11 cellular contexts compared by ENCODE assay signal in the genomic region with DNA sequence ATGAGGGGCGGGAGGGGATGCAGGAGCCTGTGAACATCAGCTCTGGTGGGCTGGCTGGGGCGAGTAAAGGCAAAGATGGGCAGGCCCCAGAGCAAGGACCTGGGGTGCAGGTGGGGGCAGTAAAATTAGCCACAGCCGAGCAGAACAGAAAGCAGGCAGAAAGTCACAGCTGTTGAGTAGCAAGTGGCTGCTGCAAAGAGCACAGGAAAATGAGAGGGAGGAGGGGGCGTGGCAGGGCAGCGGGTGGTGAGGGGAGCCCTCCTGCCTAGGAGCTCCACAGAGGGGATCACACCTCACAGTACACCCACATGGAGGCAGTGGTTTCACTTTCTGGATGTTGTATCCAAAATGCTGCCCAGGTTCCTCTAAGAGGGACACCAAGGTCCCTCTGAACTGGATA.
DNase-seq lines count a peak whose midpoint lies in the region; ATAC-seq and TF ChIP-seq lines count a peak whose summit lies in the region.
"Had no signal": no experiment of that assay in that cellular context is flagged by ENCODE, and none has a peak within 500 bp of the region (broad histone marks: within the 10 kb centered on the region; RNA-seq: fewer than 3 reads in every experiment).

No MANE protein-coding gene starts in this region.

- ATAC-seq in GM18909 (IDR thresholded peaks at IDR 0.05; ENCODE audit: poor library complexity, unreplicated experiment) (peak; percentile 77), GM21576 (IDR thresholded peaks at IDR 0.05; ENCODE audit: unreplicated experiment) (peak; percentile 67), HG03565 (IDR thresholded peaks at IDR 0.05; ENCODE audit: unreplicated experiment) (no peak)
- ATAC-seq: psoas muscle had no signal

- H3K4me2 ChIP-seq in Loucy (ENCODE audit: low read depth, low read length, poor library complexity, severe bottlenecking) (peak overlapping the region; percentile 45), neuronal stem cell (ENCODE audit: insufficient read depth, low read length, poor library complexity, severe bottlenecking) (no peak overlapping the region)

- H3K36me3 ChIP-seq in Loucy (ENCODE audit: insufficient read depth, low read length) (no peaks in the 10 kb centered on the region), neuronal stem cell (replicated peaks in 1 of 2; ENCODE audit: control insufficient read depth in 2 of 2, insufficient read depth in 2 of 2, low read length in 2 of 2) (no peaks in the 10 kb centered on the region)

- H2BK15ac ChIP-seq in neuronal stem cell (ENCODE audit: low read length) = no peak overlapping the region

- H3K79me2 ChIP-seq in Loucy (ENCODE audit: insufficient read depth, low read length) = no peaks in the 10 kb centered on the region

- H3K18ac ChIP-seq in neuronal stem cell (ENCODE audit: low read length) = peak overlapping the region; percentile 40

- H2BK12ac ChIP-seq in neuronal stem cell (ENCODE audit: low read length) = no peak overlapping the region

- H4K20me1 ChIP-seq in Loucy (ENCODE audit: insufficient read depth, low read length, poor library complexity, severe bottlenecking) = no peaks in the 10 kb centered on the region

- no peaks in the 10 kb centered on the region for H3K79me1 ChIP-seq in neuronal stem cell (ENCODE audit: low read depth, low read length)

- H3K4me1 ChIP-seq in Loucy (ENCODE audit: insufficient read depth, low read length, poor library complexity, severe bottlenecking) (peaks cover 23% of the 10 kb centered on the region), neuronal stem cell (ENCODE audit: control insufficient read depth in 2 of 2, insufficient read depth in 1 of 2, low read depth in 1 of 2, low read length in 2 of 2) (no peaks in the 10 kb centered on the region)
- H3K4me1 ChIP-seq: psoas muscle had no signal

- no CpG with 5 or more reads among the region's 5 CpGs for WGBS in neuronal stem cell (ENCODE audit: extremely low coverage in 2 of 2, insufficient read length in 2 of 2, insufficient replicate concordance in 1 of 2), 2 donors

- H3K9me3 ChIP-seq in Loucy (ENCODE audit: insufficient read depth, low read depth, low read length) (no peaks in the 10 kb centered on the region), neuronal stem cell (replicated peaks in 1 of 2; ENCODE audit: control insufficient read depth in 2 of 2, insufficient read depth in 1 of 2, low read depth in 1 of 2, low read length in 2 of 2) (no peaks in the 10 kb centered on the region)
- H3K9me3 ChIP-seq: psoas muscle had no signal

- no peak overlapping the region for H4K91ac ChIP-seq in neuronal stem cell (ENCODE audit: low read depth, low read length, poor library complexity)

- peak overlapping the region; percentile 42 for H2BK5ac ChIP-seq in neuronal stem cell (ENCODE audit: low read length)

- H3K9ac ChIP-seq in Loucy (ENCODE audit: low read depth, low read length, poor library complexity, severe bottlenecking) (peak overlapping the region; percentile 50), neuronal stem cell (ENCODE audit: low read depth, low read length, poor library complexity) (no peak overlapping the region)

- no peak overlapping the region for H3K27ac ChIP-seq in neuronal stem cell (replicated peaks; ENCODE audit: low read length)
- H3K27ac ChIP-seq: HL-60, psoas muscle had no signal

- no peak overlapping the region for H3K14ac ChIP-seq in neuronal stem cell (ENCODE audit: low read length)

- in situ Hi-C loops in GM13976 (cut with MboI; ENCODE audit: low sequenced_read_pairs, unreplicated experiment) = no loop called here

- H3K4me3 ChIP-seq in Loucy (ENCODE audit: low read length, poor library complexity, severe bottlenecking) (no peak overlapping the region), neuronal stem cell (ENCODE audit: low read length in 2 of 2) (no peak overlapping the region)
- H3K4me3 ChIP-seq: psoas muscle had no signal

- H2AFZ ChIP-seq in Loucy (ENCODE audit: low read length) = 0 out of 2 replicates have a peak overlapping the region, but pooled peaks have one; percentile 19
- H2AFZ ChIP-seq in neuronal stem cell (ENCODE audit: low read length) = no peak overlapping the region

- no peak overlapping the region for H3K4ac ChIP-seq in neuronal stem cell (ENCODE audit: low read length)

- no peak for TF ChIP-seq CTCF in Loucy (conservative IDR thresholded peaks at IDR 0.05; ENCODE audit: low read length)
- no peak for TF ChIP-seq CTCF in GM13976 (IDR thresholded peaks at IDR 0.05; ENCODE audit: borderline replicate concordance, control extremely low read depth, extremely low read depth, insufficient read depth, missing control alignments)

- no peak overlapping the region for H3K23ac ChIP-seq in neuronal stem cell (ENCODE audit: low read depth, low read length, poor library complexity)

- no peaks in the 10 kb centered on the region for H3K27me3 ChIP-seq in Loucy (ENCODE audit: insufficient read depth, low read length, poor library complexity, severe bottlenecking)
- no peaks in the 10 kb centered on the region for H3K27me3 ChIP-seq in neuronal stem cell (ENCODE audit: control insufficient read depth in 3 of 3, insufficient read depth in 3 of 3, low read depth in 1 of 3, low read length in 3 of 3)

- no peak overlapping the region for H2BK120ac ChIP-seq in neuronal stem cell (ENCODE audit: low read depth, low read length)

- H3K9me2 ChIP-seq in Loucy (replicated peaks; ENCODE audit: low read depth, low read length) = no peaks in the 10 kb centered on the region

- peak overlapping the region; percentile 22 for H2AK5ac ChIP-seq in neuronal stem cell (ENCODE audit: low read depth, low read length)

- no peak for DNase-seq in neuronal stem cell (ENCODE audit: low spot score)
- DNase-seq in NCI-H2029 (lab: John Stamatoyannopoulos, UW) = no peak
- no peak for DNase-seq in GM13976 (ENCODE audit: low spot score)
- DNase-seq: activated gamma-delta T cell treated with Interleukin-2 at 50 U/mL for 16 hours, NCI-H1048, psoas muscle had no signal

- no peak overlapping the region for H4K8ac ChIP-seq in neuronal stem cell (ENCODE audit: low read depth, low read length)

- H3F3A ChIP-seq in Loucy (ENCODE audit: low read depth) = no peaks in the 10 kb centered on the region
